ENCODE assay signal across 8 cellular contexts in the genomic region with DNA sequence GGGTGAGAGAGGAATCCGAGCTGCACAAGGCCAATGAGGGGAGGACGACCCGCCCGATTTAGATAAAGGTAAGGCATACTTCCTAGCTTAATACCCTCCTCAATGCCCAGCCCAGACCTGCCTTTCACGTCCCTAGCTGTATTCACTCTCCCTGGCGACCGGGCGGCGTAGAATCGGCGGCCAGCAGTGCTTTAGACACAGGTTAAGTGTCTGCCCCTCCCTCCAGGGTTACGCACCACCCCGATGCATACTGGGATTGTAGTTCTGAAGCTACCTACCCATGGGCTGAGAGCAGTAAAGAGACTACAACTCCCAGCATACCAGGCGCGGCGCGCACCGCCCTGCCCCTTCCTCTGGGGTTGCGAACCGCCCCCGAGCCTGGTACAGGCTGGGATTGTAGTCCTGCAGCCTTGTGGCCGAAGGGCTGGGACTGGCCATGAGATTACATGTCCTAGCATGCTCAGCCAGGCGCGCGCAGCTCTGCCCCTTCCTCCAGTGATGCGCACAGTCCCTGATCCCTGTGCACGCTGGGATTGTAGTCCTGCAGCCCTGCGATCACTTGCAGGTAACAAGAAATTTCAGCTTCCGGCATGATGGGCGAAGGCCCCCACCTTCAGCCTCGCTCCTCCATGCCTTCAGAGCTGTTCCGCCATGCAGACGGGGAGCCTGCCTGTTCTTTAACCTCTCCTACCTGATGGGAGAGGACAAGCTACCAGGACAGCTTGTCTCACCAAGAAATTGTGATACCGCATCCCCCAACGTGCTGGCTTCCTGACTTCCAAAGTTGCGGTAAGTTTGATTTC. TPM values are rescaled to one million over a fixed set of nuclear protein-coding genes. Genes with fewer than 3 reads are reported as not detected.
DNase-seq lines count a peak whose midpoint lies in the region; ATAC-seq, FAIRE-seq and TF ChIP-seq lines count a peak whose summit lies in the region.

No MANE protein-coding gene starts in this region.

- ATAC-seq in HG03442 (IDR thresholded peaks at IDR 0.05; ENCODE audit: unreplicated experiment) = peak; percentile 98
- peak; percentile 99 for ATAC-seq in activated CD4-positive, alpha-beta T cell treated with anti-CD3 and anti-CD28 coated beads for 36 hours

- H3K36me3 ChIP-seq in BE2C = no peaks in the 10 kb centered on the region; the same call in 1 of the 2 replicates

- peak overlapping the region; percentile 85 for H3K27ac Mint-ChIP-seq in activated CD4-positive, alpha-beta T cell treated with anti-CD3 and anti-CD28 coated beads for 36 hours

- H3K4me1 Mint-ChIP-seq in activated CD4-positive, alpha-beta T cell treated with anti-CD3 and anti-CD28 coated beads for 36 hours = peaks cover 37% of the 10 kb centered on the region

- H3K4me1 ChIP-seq in BE2C = no peaks in the 10 kb centered on the region

- FAIRE-seq in GM19239 (lab: Jason Lieb, UNC) = peak; percentile 99

- peak overlapping the region; percentile 98 for H3K4me3 Mint-ChIP-seq in activated CD4-positive, alpha-beta T cell treated with anti-CD3 and anti-CD28 coated beads for 36 hours

- CTCF ChIA-PET in activated CD4-positive, alpha-beta T cell treated with anti-CD3 and anti-CD28 coated beads for 36 hours (lab: Charles Lee) = interaction anchor here (0.6 to 1.5 kb wide), 8 partner anchors 13 to 1024 kb away, joined by 3 to 11 read pairs (median 3); partner anchors contain the start of gene ZNF506

- peak overlapping the region; percentile 81 for H3K4me3 ChIP-seq in BE2C (ENCODE audit: low read depth, low read length)

- peak; percentile 97 for DNase-seq in BE2C
- DNase-seq in GM19239 (ENCODE audit: insufficient read length, low spot score) = peak; percentile 76
- DNase-seq in NCI-H510A treated with DMSO at 0.1 percent for 48 hours (lab: John Stamatoyannopoulos, UW) = peak; percentile 95
- DNase-seq in activated CD4-positive, alpha-beta T cell treated with anti-CD3 and anti-CD28 coated beads for 36 hours = peak; percentile 96
- peak; percentile 98 for DNase-seq in kidney glomerular epithelial cell (lab: John Stamatoyannopoulos, UW)
- DNase-seq in stimulated activated CD4-positive, alpha-beta T cell treated with anti-CD3 and anti-CD28 coated beads, Interleukin-15, amount 100 ng/mL, for 48 hours (ENCODE audit: low read depth in 2 of 2) = peak; percentile 86 to 88

- H3K27me3 ChIP-seq in BE2C = no peaks in the 10 kb centered on the region

- peaks cover 39% of the 10 kb centered on the region for H3K36me3 Mint-ChIP-seq in activated CD4-positive, alpha-beta T cell treated with anti-CD3 and anti-CD28 coated beads for 36 hours (ENCODE audit: low read depth)

- peak overlapping the region; percentile 69 for H3K27ac ChIP-seq in cingulate gyrus (ENCODE audit: low read depth, low read length)

- no peak for TF ChIP-seq CTCF in BE2C (IDR thresholded peaks at IDR 0.05; ENCODE audit: low read depth, low read length)

- intact Hi-C loops in activated CD4-positive, alpha-beta T cell treated with anti-CD3 and anti-CD28 coated beads for 36 hours (cut with DNase I, micrococcal nuclease) = loop anchor here (1.0 to 5.0 kb wide), 12 partner anchors 41 to 263 kb away; partner anchors contain the start of genes ATP13A1 (in 2 of the 2), ZNF14 (in 2 of the 2), ZNF253 (in 2 of the 2) and ZNF506 (in 2 of the 2)

- POLR2A ChIA-PET in activated CD4-positive, alpha-beta T cell treated with anti-CD3 and anti-CD28 coated beads for 36 hours (lab: Charles Lee) = interaction anchor here (0.5 to 2.2 kb wide), 12 partner anchors 27 to 885 kb away, joined by 3 to 27 read pairs (median 4); partner anchors contain the start of genes ZNF14, ZNF253, ZNF486 and ZNF506

- H3K9me3 Mint-ChIP-seq in activated CD4-positive, alpha-beta T cell treated with anti-CD3 and anti-CD28 coated beads for 36 hours (ENCODE audit: low read depth) = peaks cover 12% of the 10 kb centered on the region

- no peaks in the 10 kb centered on the region for H3K9me3 ChIP-seq in BE2C

- H3K27me3 Mint-ChIP-seq in activated CD4-positive, alpha-beta T cell treated with anti-CD3 and anti-CD28 coated beads for 36 hours = no peaks in the 10 kb centered on the region

RNA-seq across cellular contexts. Expression of gene ZNF14, which starts 43.5 kb away (rescaled TPM):
- polyA plus RNA-seq in BE2C (2012; ENCODE audit: insufficient read depth, insufficient read length, low read depth) = 5.4 TPM
- total RNA-seq in activated CD4-positive, alpha-beta T cell treated with anti-CD3 and anti-CD28 coated beads for 36 hours = 1 to 10 TPM; 9.2 TPM

RNA-seq across cellular contexts. Expression of gene ZNF506, which starts 45.1 kb away (rescaled TPM):
- polyA plus RNA-seq in BE2C (2012; ENCODE audit: insufficient read depth, insufficient read length, low read depth) = 7.8 TPM
- 10 to 100 TPM; 33.3 to 41.3 TPM for total RNA-seq in activated CD4-positive, alpha-beta T cell treated with anti-CD3 and anti-CD28 coated beads for 36 hours

Comparison
In these comparisons a context has a peak if more than half of its experiments do, and no peak if none do; other contexts are left out.
1. Peak in every context shown above with its lines: DNase-seq, ATAC-seq, H3K4me3 ChIP-seq and H3K27ac ChIP-seq.